1 cellular context compared by ENCODE assay signal in genomic region chr2:113796592-113797180, GRCh38.
TF ChIP-seq lines count a peak whose summit lies in the region.

No MANE protein-coding gene starts in this region.

TF ChIP-seq in IMR-90, 13 proteins besides CTCF, POLR2A, EP300 and RAD21 (continued from another document):
- TF ChIP-seq ELK1 (IDR thresholded peaks at IDR 0.05; ENCODE audit: borderline replicate concordance, low read depth, low read length) = no peak
- no peak for TF ChIP-seq CEBPB (IDR thresholded peaks at IDR 0.05; ENCODE audit: low read depth, low read length)
TF ChIP-seq in IMR-90: peak in this region for 0.
